ENCODE assay signal across 1 cellular context in genomic region chr3:129627350-129628168, GRCh38.
TF ChIP-seq lines count a peak whose summit lies in the region.

No MANE protein-coding gene starts in this region.

TF ChIP-seq in HepG2, 621 proteins besides CTCF, POLR2A, EP300 and RAD21 (continued from another document and continues in another):
- TF ChIP-seq MNT (IDR thresholded peaks at IDR 0.05): no peak
- no peak for TF ChIP-seq NR2C2 (CRISPR knock-in tag; IDR thresholded peaks at IDR 0.05; ENCODE audit: borderline replicate concordance)
- TF ChIP-seq SETDB1 (CRISPR knock-in tag; IDR thresholded peaks at IDR 0.05; ENCODE audit: borderline replicate concordance): no peak
- TF ChIP-seq ZNF224 (CRISPR knock-in tag; IDR thresholded peaks at IDR 0.05): peak; percentile 38; the same call in 1 of the 2 replicates
- no peak for TF ChIP-seq ZNF713 (CRISPR knock-in tag; IDR thresholded peaks at IDR 0.05)
- TF ChIP-seq TEAD2 (CRISPR knock-in tag; IDR thresholded peaks at IDR 0.05): no peak
- no peak for TF ChIP-seq ZFP82 (CRISPR knock-in tag; IDR thresholded peaks at IDR 0.05; ENCODE audit: borderline replicate concordance)
- no peak for TF ChIP-seq MBD4 (IDR thresholded peaks at IDR 0.05; ENCODE audit: borderline replicate concordance, low read length)
- TF ChIP-seq ZSCAN29 (CRISPR knock-in tag; conservative IDR thresholded peaks at IDR 0.05): no peak
- no peak for TF ChIP-seq HOXD1 (CRISPR knock-in tag; IDR thresholded peaks at IDR 0.05)
- no peak for TF ChIP-seq ZNF644 (CRISPR knock-in tag; IDR thresholded peaks at IDR 0.05; ENCODE audit: low read depth)
- no peak for TF ChIP-seq ZBTB4 (CRISPR knock-in tag; IDR thresholded peaks at IDR 0.05; ENCODE audit: borderline replicate concordance)
- no peak for TF ChIP-seq TFDP2 (CRISPR knock-in tag; IDR thresholded peaks at IDR 0.05)
- TF ChIP-seq ATF2 (CRISPR knock-in tag; IDR thresholded peaks at IDR 0.05): no peak
- no peak for TF ChIP-seq MXD3 (CRISPR knock-in tag; IDR thresholded peaks at IDR 0.05)
- peak; percentile 93 for TF ChIP-seq AGO2 (optimal IDR thresholded peaks at IDR 0.05; ENCODE audit: low read depth, low read length)
- no peak for TF ChIP-seq ZNF318 (CRISPR knock-in tag; IDR thresholded peaks at IDR 0.05)
- no peak for TF ChIP-seq PHF20 (CRISPR knock-in tag; IDR thresholded peaks at IDR 0.05)
- TF ChIP-seq ONECUT2 (CRISPR knock-in tag; IDR thresholded peaks at IDR 0.05): no peak
- no peak for TF ChIP-seq ZNF567 (CRISPR knock-in tag; IDR thresholded peaks at IDR 0.05; ENCODE audit: borderline replicate concordance)
- peak; percentile 43; the same call in 1 of the 2 replicates for TF ChIP-seq FOXJ3 (CRISPR knock-in tag; IDR thresholded peaks at IDR 0.05; ENCODE audit: borderline replicate concordance)
- no peak for TF ChIP-seq ZMAT5 (CRISPR knock-in tag; IDR thresholded peaks at IDR 0.05; ENCODE audit: borderline replicate concordance, low read depth)
- TF ChIP-seq BRD4 (CRISPR knock-in tag; IDR thresholded peaks at IDR 0.05): no peak; the same call in 1 of the 2 replicates
- TF ChIP-seq ZNF20 (CRISPR knock-in tag; IDR thresholded peaks at IDR 0.05): no peak
- no peak for TF ChIP-seq PRPF4 (IDR thresholded peaks at IDR 0.05; ENCODE audit: low read depth, low read length, poor library complexity, severe bottlenecking)
- 0 out of 2 replicates have a peak, but pooled peaks have one; percentile 22 for TF ChIP-seq ZNF124 (CRISPR knock-in tag; IDR thresholded peaks at IDR 0.05)
- TF ChIP-seq ZNF784 (CRISPR knock-in tag; IDR thresholded peaks at IDR 0.05; ENCODE audit: borderline replicate concordance): no peak; the same call in 1 of the 2 replicates
- TF ChIP-seq UBTF (CRISPR knock-in tag; IDR thresholded peaks at IDR 0.05): no peak
- TF ChIP-seq GATAD1 (CRISPR knock-in tag; IDR thresholded peaks at IDR 0.05): 0 out of 2 replicates have a peak, but pooled peaks have one; percentile 40
- TF ChIP-seq CSRNP2 (CRISPR knock-in tag; conservative IDR thresholded peaks at IDR 0.05; ENCODE audit: low read depth): no peak
- TF ChIP-seq FOXO4 (CRISPR knock-in tag; conservative IDR thresholded peaks at IDR 0.05): 0 out of 2 replicates have a peak, but pooled peaks have one; percentile 40
- TF ChIP-seq ZNF558 (CRISPR knock-in tag; IDR thresholded peaks at IDR 0.05; ENCODE audit: borderline replicate concordance): no peak
- TF ChIP-seq ARNT2 (CRISPR knock-in tag; IDR thresholded peaks at IDR 0.05; ENCODE audit: low read depth): no peak
